12 cellular contexts compared by ENCODE assay signal in the genomic region with DNA sequence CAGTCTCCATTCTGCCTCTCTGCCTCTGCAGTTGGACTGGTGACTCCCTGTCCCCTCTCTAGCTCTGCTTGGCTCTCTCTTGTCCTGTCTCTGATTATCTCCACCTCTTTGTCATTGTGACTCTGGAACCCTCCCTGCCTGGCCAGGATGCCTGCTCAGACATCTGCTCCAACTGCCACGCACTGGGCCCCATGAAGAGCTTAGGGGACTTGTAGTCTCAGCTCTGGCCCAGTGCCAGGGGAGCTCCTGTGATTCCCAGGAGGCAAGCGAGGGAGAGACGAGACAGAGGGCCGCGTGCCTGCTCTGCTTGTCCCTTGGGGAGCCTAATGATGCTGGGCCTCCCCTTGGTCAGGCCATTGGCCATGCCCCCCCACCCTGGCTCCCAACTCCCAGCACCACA. TPM values are rescaled to one million over a fixed set of nuclear protein-coding genes. Genes with fewer than 3 reads are reported as not detected.
DNase-seq lines count a peak whose midpoint lies in the region; ATAC-seq and TF ChIP-seq lines count a peak whose summit lies in the region.
"Had no signal": no experiment of that assay in that cellular context is flagged by ENCODE, and none has a peak within 500 bp of the region (broad histone marks: within the 10 kb centered on the region; RNA-seq: fewer than 3 reads in every experiment).

No MANE protein-coding gene starts in this region.

- ATAC-seq in GM21381 (IDR thresholded peaks at IDR 0.05; ENCODE audit: unreplicated experiment), result no peak
- ATAC-seq in HG03280 (IDR thresholded peaks at IDR 0.05; ENCODE audit: unreplicated experiment), result no peak
- no peak for ATAC-seq in HG02852 (IDR thresholded peaks at IDR 0.05; ENCODE audit: unreplicated experiment)
- ATAC-seq: naive thymus-derived CD4-positive, alpha-beta T cell had no signal

- H3K36me3 ChIP-seq in osteoblast (ENCODE audit: insufficient read depth, low read length), result no peaks in the 10 kb centered on the region

- peak overlapping the region; percentile 69 for H3K4me2 ChIP-seq in osteoblast (ENCODE audit: insufficient read depth, low read length)

- no peaks in the 10 kb centered on the region for H4K20me1 ChIP-seq in osteoblast (ENCODE audit: insufficient read depth, low read length)

- H3K4me1 ChIP-seq in osteoblast (ENCODE audit: insufficient read depth, low read length), result peaks cover 32% of the 10 kb centered on the region

- H3K4me3 ChIP-seq in coronary artery, result no peak overlapping the region
- H3K4me3 ChIP-seq in osteoblast (ENCODE audit: insufficient read depth, low read length), result no peak overlapping the region

- no peaks in the 10 kb centered on the region for H3K27me3 ChIP-seq in osteoblast (ENCODE audit: insufficient read depth, low read length)

- H3K79me2 ChIP-seq in osteoblast (ENCODE audit: insufficient read depth, low read length), result no peaks in the 10 kb centered on the region

- TF ChIP-seq CTCF in coronary artery (IDR thresholded peaks at IDR 0.05), result no peak
- TF ChIP-seq CTCF in osteoblast (IDR thresholded peaks at IDR 0.05; ENCODE audit: extremely low read depth, low read depth, low read length), result no peak

- peak overlapping the region; percentile 59 for H2AFZ ChIP-seq in osteoblast (ENCODE audit: low read length)

- peak overlapping the region; percentile 89 to 99 for H3K27ac ChIP-seq in coronary artery
- peak overlapping the region; percentile 46 for H3K27ac ChIP-seq in osteoblast (ENCODE audit: low read depth, low read length)

- no peaks in the 10 kb centered on the region for H3K9me3 ChIP-seq in osteoblast (ENCODE audit: low read depth, low read length)

- peak; percentile 23 for DNase-seq in EH (ENCODE audit: low read depth)
- peak; percentile 86 for DNase-seq in NCI-H345 (lab: John Stamatoyannopoulos, UW)
- no peak for DNase-seq in coronary artery (ENCODE audit: low spot score)
- no peak for DNase-seq in osteoblast (ENCODE audit: insufficient read length, low spot score, missing footprints)
- DNase-seq in activated CD4-positive, alpha-beta T cell treated with anti-CD3 and anti-CD28 coated beads for 4 hours, result no peak
- DNase-seq: activated CD8-positive, alpha-beta memory T cell treated with anti-CD3 and anti-CD28 coated beads, Interleukin-2, amount 50 U/mL, for 4 hours; GOT3; naive thymus-derived CD4-positive, alpha-beta T cell; NCI-H1048 had no signal

RNA-seq across cellular contexts. Expression of a gene that starts 26.2 kb away (rescaled TPM):
- total RNA-seq in osteoblast, result 824 and 862 TPM in 2 replicates

RNA-seq across cellular contexts. Expression of a gene that starts 34.5 kb away (rescaled TPM):
- total RNA-seq in osteoblast, result 12.7 and 13.8 TPM in 2 replicates

RNA-seq across cellular contexts. Expression of a gene that starts 38.5 kb away (rescaled TPM):
- total RNA-seq in osteoblast, result 35.7 and 37.6 TPM in 2 replicates

RNA-seq across cellular contexts. Expression of a gene that starts 47.0 kb away (rescaled TPM):
- total RNA-seq in osteoblast, result 16.5 and 18.8 TPM in 2 replicates

RNA-seq across cellular contexts. Expression of a gene that starts 48.0 kb away (rescaled TPM):
- total RNA-seq in osteoblast, result 38.7 and 44.2 TPM in 2 replicates

Comparison
In these comparisons a context has a peak if more than half of its experiments do, and no peak if none do; other contexts are left out.
1. DNase-seq: peak in EH (single experiment) and NCI-H345 (single experiment); none in coronary artery (single experiment), osteoblast (single experiment) and activated CD4-positive, alpha-beta T cell treated with anti-CD3 and anti-CD28 coated beads for 4 hours (0 of 2).